ENCODE assay signal across 18 cellular contexts in the genomic region with DNA sequence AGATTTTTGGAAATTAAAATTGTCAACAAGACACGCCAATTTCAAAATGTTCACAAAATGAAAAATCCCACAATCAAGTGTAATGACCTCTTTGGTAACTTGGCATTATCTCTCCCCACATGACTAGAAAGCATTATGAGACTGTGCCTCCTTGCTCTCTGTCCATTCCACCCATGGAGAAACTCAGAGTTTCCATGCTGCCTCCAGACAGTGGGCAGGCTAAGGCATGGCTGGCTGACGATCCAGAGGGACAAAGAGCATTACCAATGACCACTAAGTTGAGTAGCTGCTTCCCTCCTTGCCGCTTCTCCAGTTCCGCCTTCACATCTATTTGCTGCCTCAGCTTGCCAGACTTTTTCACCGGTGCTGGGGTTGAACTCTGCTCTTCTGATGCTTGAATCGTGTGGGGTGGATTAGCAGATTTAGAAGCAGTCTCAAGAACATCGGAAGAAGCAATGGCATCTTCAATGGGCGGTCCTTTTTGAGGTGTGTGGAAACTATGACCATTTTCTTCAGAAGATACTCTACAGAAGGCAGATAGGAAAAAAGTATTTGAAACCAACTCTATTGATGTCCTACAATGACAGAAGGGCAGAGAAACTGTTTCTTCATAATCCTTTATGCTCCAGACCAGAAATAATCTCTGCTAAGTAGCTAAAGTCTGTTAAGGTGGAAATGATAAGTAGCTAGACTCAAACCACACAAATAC. TPM values are rescaled to one million over a fixed set of nuclear protein-coding genes. Genes with fewer than 3 reads are reported as not detected.
"Had no signal": no experiment of that assay in that cellular context is flagged by ENCODE, and none has a peak within 500 bp of the region (broad histone marks: within the 10 kb centered on the region; RNA-seq: fewer than 3 reads in every experiment).

No MANE protein-coding gene starts in this region.

- H3K9me3 Mint-ChIP-seq: activated T-cell treated with anti-CD3 and anti-CD28 coated beads, Interleukin-2, amount 50 U/mL, for 72 hours; endodermal cell; naive thymus-derived CD8-positive, alpha-beta T cell; stimulated activated naive B cell treated with anti-CD40 and anti-IgM and Interleukin-4, amounts not matched to agents 10 μg/mL and 1 μg/mL and 100 μg/mL, for 72 hours had no signal

- H3K27ac Mint-ChIP-seq: endodermal cell had no signal

- H3K4me3 Mint-ChIP-seq: activated T-cell treated with anti-CD3 and anti-CD28 coated beads, Interleukin-2, amount 50 U/mL, for 72 hours; endodermal cell; stimulated activated naive B cell treated with anti-CD40 and anti-IgM and Interleukin-4, amounts not matched to agents 10 μg/mL and 1 μg/mL and 100 μg/mL, for 72 hours had no signal

- H3K27me3 Mint-ChIP-seq: naive thymus-derived CD8-positive, alpha-beta T cell; stimulated activated naive B cell treated with anti-CD40 and anti-IgM and Interleukin-4, amounts not matched to agents 10 μg/mL and 1 μg/mL and 100 μg/mL, for 72 hours had no signal

- DNase-seq: activated CD4-positive, CD25-positive, alpha-beta regulatory T cell treated with anti-CD3 and anti-CD28 coated beads, Interleukin-2, amount 50 U/mL, for 72 hours; activated CD8-positive, alpha-beta memory T cell treated with anti-CD3 and anti-CD28 coated beads, Interleukin-2, amount 50 U/mL, for 4 hours; activated T-cell treated with anti-CD3 and anti-CD28 coated beads, Interleukin-2, amount 50 U/mL, for 72 hours; aorta; brain microvascular endothelial cell; central memory CD4-positive, alpha-beta T cell; colonic mucosa; endodermal cell; foreskin fibroblast; glutamatergic neuron; hippocampal formation; left cardiac atrium; lower lobe of right lung; naive thymus-derived CD8-positive, alpha-beta T cell; sigmoid colon; stimulated activated naive B cell treated with anti-CD40 and anti-IgM and Interleukin-4, amounts not matched to agents 10 μg/mL and 1 μg/mL and 100 μg/mL, for 72 hours; substantia nigra; tibial artery had no signal

- ATAC-seq: activated T-cell treated with anti-CD3 and anti-CD28 coated beads, Interleukin-2, amount 50 U/mL, for 72 hours; left cardiac atrium; lower lobe of right lung; naive thymus-derived CD8-positive, alpha-beta T cell; stimulated activated naive B cell treated with anti-CD40 and anti-IgM and Interleukin-4, amounts not matched to agents 10 μg/mL and 1 μg/mL and 100 μg/mL, for 72 hours had no signal

- H3K4me1 Mint-ChIP-seq: endodermal cell had no signal

RNA-seq across cellular contexts. Expression of a gene that starts 47.4 kb away (rescaled TPM):
- total RNA-seq: endodermal cell had no signal
